ENCODE assay signal across 18 cellular contexts in the genomic region with DNA sequence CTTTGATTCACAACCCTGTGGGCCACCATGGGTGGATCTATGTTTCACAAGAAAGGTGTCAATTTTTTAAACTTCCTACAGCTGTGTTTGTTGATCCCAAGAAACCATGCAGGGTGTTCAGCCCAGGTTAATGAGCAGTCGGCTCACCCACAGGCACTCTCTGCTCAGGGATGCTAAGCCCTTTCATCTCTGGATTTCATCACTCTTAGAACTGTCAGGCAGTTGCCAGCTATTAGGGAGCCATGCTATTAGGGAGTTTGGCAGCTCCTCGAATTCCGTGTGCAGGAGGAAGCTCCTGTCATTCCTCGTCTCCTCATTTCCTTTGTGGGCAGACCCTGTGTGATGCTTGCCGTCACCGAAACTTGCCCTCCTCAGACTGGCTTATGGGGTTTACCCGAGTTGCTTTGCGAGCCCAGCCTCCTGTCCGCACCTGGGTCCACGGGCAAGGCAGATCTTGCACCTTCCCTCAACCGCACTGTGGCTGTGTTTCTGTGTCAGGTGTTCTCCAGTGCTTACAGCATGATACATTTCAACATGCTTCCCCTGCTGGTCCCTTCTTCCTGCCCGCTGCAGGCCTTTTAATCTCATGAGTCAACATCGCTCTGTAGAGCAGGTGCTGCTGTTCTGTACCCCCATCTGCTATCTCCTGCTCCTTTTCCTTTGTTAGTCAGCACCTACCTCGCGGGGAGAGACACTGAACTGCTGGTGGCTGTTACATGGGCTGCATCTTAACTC.
DNase-seq lines count a peak whose midpoint lies in the region; ATAC-seq, FAIRE-seq and TF ChIP-seq lines count a peak whose summit lies in the region.
"Had no signal": no experiment of that assay in that cellular context is flagged by ENCODE, and none has a peak within 500 bp of the region (broad histone marks: within the 10 kb centered on the region; RNA-seq: fewer than 3 reads in every experiment).

No MANE protein-coding gene starts in this region.

- H3K4me3 ChIP-seq in HepG2 (replicated peaks in 1 of 3; ENCODE audit: insufficient read depth in 1 of 3, low read depth in 2 of 3, low read length in 3 of 3) (no peak overlapping the region; a peak in 1 of 6 replicates), right lobe of liver (no peak overlapping the region)
- H3K4me3 ChIP-seq: BLaER1, esophagus squamous epithelium, heart right ventricle, tibial nerve had no signal

- peak overlapping the region; percentile 52 for H3K4me3 Mint-ChIP-seq in activated naive CD8-positive, alpha-beta T cell treated with anti-CD3 and anti-CD28 coated beads for 36 hours
- H3K4me3 Mint-ChIP-seq: brain had no signal

- CTCF ChIA-PET in HepG2 (lab: Yijun Ruan, JAX; ENCODE audit: low intra/inter-chr PET ratio, low total read pairs) = no interaction called here

- in situ Hi-C loops in HepG2 (cut with HindIII; ENCODE audit: extremely low pct_ligation_motif_present, low pct_unique_long_range_greater_than_20kb) = no loop called here

- no peaks in the 10 kb centered on the region for H4K20me1 ChIP-seq in HepG2 (ENCODE audit: insufficient read depth, low read length)
- H4K20me1 ChIP-seq: BLaER1 had no signal

- BruUV-seq in HepG2 (replicated peaks; lab: Mats Ljungman, UMichigan) = no TSS peak

- H2AFZ ChIP-seq in HepG2 (ENCODE audit: low read length) = no peak overlapping the region

- peak overlapping the region; percentile 14 for H3K4me2 ChIP-seq in HepG2 (ENCODE audit: low read depth, low read length)
- H3K4me2 ChIP-seq: BLaER1 had no signal

- DNase-seq in HepG2 (ENCODE audit: low spot score) (no peak), right lobe of liver (no peak), NCI-H524 treated with DMSO at 0.1 percent for 48 hours (lab: John Stamatoyannopoulos, UW) (peak; percentile 25)
- peak; percentile 18 for DNase-seq in activated naive CD8-positive, alpha-beta T cell treated with anti-CD3 and anti-CD28 coated beads for 36 hours
- DNase-seq in stimulated activated naive CD8-positive, alpha-beta T cell treated with anti-CD3 and anti-CD28 coated beads, Interleukin-15, Interleukin-2, amounts not matched to agents 100 U/mL and 50 U/mL, for 24 hours = peak; percentile 9
- DNase-seq: dermis blood vessel endothelial cell, esophagus squamous epithelium, heart right ventricle, Kasumi-1, right cardiac atrium, T-helper 9 cell had no signal

- H3K36me3 ChIP-seq in HepG2 (replicated peaks in 1 of 2; ENCODE audit: control insufficient read depth in 1 of 2, insufficient read depth in 2 of 2, low read length in 2 of 2) (no peaks in the 10 kb centered on the region), right lobe of liver (no peaks in the 10 kb centered on the region)
- H3K36me3 ChIP-seq: BLaER1, esophagus squamous epithelium, heart right ventricle, tibial nerve had no signal

- H3K27ac ChIP-seq in HepG2 (ENCODE audit: extremely low read length, insufficient read depth, low read length) = no peak overlapping the region
- H3K27ac ChIP-seq in right lobe of liver = no peak overlapping the region
- H3K27ac ChIP-seq: BLaER1, esophagus squamous epithelium, heart right ventricle, tibial nerve had no signal

- TF ChIP-seq EP300 in HepG2 (IDR thresholded peaks at IDR 0.05; ENCODE audit: low read depth in 2 of 2, low read length in 2 of 2) (no peak), HepG2 (CRISPR knock-in tag; IDR thresholded peaks at IDR 0.05; ENCODE audit: borderline replicate concordance) (no peak)

- H3K79me2 ChIP-seq in HepG2 (ENCODE audit: insufficient read depth, low read length) = no peaks in the 10 kb centered on the region

- no peak for TF ChIP-seq CTCF in HepG2 (CRISPR knock-in tag; IDR thresholded peaks at IDR 0.05)
- TF ChIP-seq CTCF in right lobe of liver (IDR thresholded peaks at IDR 0.05) = no peak

- TF ChIP-seq RAD21 in HepG2 (CRISPR knock-in tag; IDR thresholded peaks at IDR 0.05) = no peak

- no peak overlapping the region for H3K27ac Mint-ChIP-seq in activated naive CD8-positive, alpha-beta T cell treated with anti-CD3 and anti-CD28 coated beads for 36 hours

- no peaks in the 10 kb centered on the region for H3K36me3 Mint-ChIP-seq in activated naive CD8-positive, alpha-beta T cell treated with anti-CD3 and anti-CD28 coated beads for 36 hours
- H3K36me3 Mint-ChIP-seq: brain had no signal

- TF ChIP-seq POLR2A in HepG2 (IDR thresholded peaks at IDR 0.05; ENCODE audit: insufficient read depth in 1 of 2, low read depth in 2 of 2, low read length in 2 of 2) (no peak), right lobe of liver (IDR thresholded peaks at IDR 0.05) (no peak)

- ATAC-seq in HepG2 = peak; percentile 77
- no peak for ATAC-seq in right lobe of liver
- peak; percentile 59 for ATAC-seq in stimulated activated naive CD8-positive, alpha-beta T cell treated with anti-CD3 and anti-CD28 coated beads, Interleukin-15, Interleukin-2, amounts not matched to agents 100 U/mL and 50 U/mL, for 24 hours
- no peak for ATAC-seq in GM21529 (IDR thresholded peaks at IDR 0.05; ENCODE audit: unreplicated experiment)
- no peak for ATAC-seq in HG03469 (IDR thresholded peaks at IDR 0.05; ENCODE audit: unreplicated experiment)
- ATAC-seq in HG03354 (IDR thresholded peaks at IDR 0.05; ENCODE audit: poor library complexity, severe bottlenecking, unreplicated experiment) = no peak
- ATAC-seq: right cardiac atrium, Right ventricle myocardium inferior had no signal

- peaks cover 5% of the 10 kb centered on the region for H3K27me3 Mint-ChIP-seq in activated naive CD8-positive, alpha-beta T cell treated with anti-CD3 and anti-CD28 coated beads for 36 hours
- H3K27me3 Mint-ChIP-seq: brain had no signal

- H3K9ac ChIP-seq in HepG2 (ENCODE audit: insufficient read depth, low read depth, low read length) = no peak overlapping the region
- H3K9ac ChIP-seq: BLaER1 had no signal

- H3K4me1 ChIP-seq in HepG2 (ENCODE audit: insufficient read depth, low read length) (peaks cover 35% of the 10 kb centered on the region), right lobe of liver (no peaks in the 10 kb centered on the region)
- H3K4me1 ChIP-seq: BLaER1, esophagus squamous epithelium, tibial nerve had no signal

- POLR2A ChIA-PET in HepG2 (lab: Yijun Ruan, JAX) = no interaction called here

- intact Hi-C loops in HepG2 (cut with micrococcal nuclease; ENCODE audit: unreplicated experiment) = no loop called here
- intact Hi-C loops in right lobe of liver (cut with DNase I) = no loop called here

- H3K27me3 ChIP-seq in HepG2 (ENCODE audit: control insufficient read depth in 1 of 2, insufficient read depth in 2 of 2, low read length in 2 of 2) = no peaks in the 10 kb centered on the region
- H3K27me3 ChIP-seq in right lobe of liver = no peaks in the 10 kb centered on the region
- H3K27me3 ChIP-seq: BLaER1, esophagus squamous epithelium, heart right ventricle, tibial nerve had no signal

- no peak for FAIRE-seq in HepG2 (lab: Jason Lieb, UNC)

- H3K9me3 Mint-ChIP-seq in activated naive CD8-positive, alpha-beta T cell treated with anti-CD3 and anti-CD28 coated beads for 36 hours = no peaks in the 10 kb centered on the region
- H3K9me3 Mint-ChIP-seq: brain had no signal

- no peaks in the 10 kb centered on the region for H3K9me3 ChIP-seq in HepG2 (ENCODE audit: low read length)
- no peaks in the 10 kb centered on the region for H3K9me3 ChIP-seq in right lobe of liver
- H3K9me3 ChIP-seq: BLaER1, esophagus squamous epithelium, heart right ventricle, tibial nerve had no signal

- peaks cover 7% of the 10 kb centered on the region for H3K4me1 Mint-ChIP-seq in activated naive CD8-positive, alpha-beta T cell treated with anti-CD3 and anti-CD28 coated beads for 36 hours

- 56% methylated on average over 15 of the region's 15 CpGs for WGBS in HepG2 (ENCODE audit: low lambda C conversion rate)
- WGBS in right lobe of liver (ENCODE audit: insufficient coverage, low coverage, low lambda C conversion rate, missing lambda C conversion rate) = 72% methylated on average over 5 of the region's 15 CpGs

TF ChIP-seq in HepG2, 621 proteins besides CTCF, POLR2A, EP300 and RAD21 (continues in another document):
- no peak for TF ChIP-seq FOXA1 (IDR thresholded peaks at IDR 0.05)
- peak; percentile 35; the same call in 1 of the 2 replicates for TF ChIP-seq FOXA1 (CRISPR knock-in tag; IDR thresholded peaks at IDR 0.05)
- TF ChIP-seq DNMT3B (CRISPR knock-in tag; conservative IDR thresholded peaks at IDR 0.05) = no peak
- TF ChIP-seq ZNF550 (CRISPR knock-in tag; IDR thresholded peaks at IDR 0.05; ENCODE audit: borderline replicate concordance) = no peak
- TF ChIP-seq RBAK (CRISPR knock-in tag; IDR thresholded peaks at IDR 0.05) = 0 out of 2 replicates have a peak, but pooled peaks have one; percentile 44
- no peak for TF ChIP-seq SRSF4 (IDR thresholded peaks at IDR 0.05; ENCODE audit: low read depth, low read length, poor library complexity, severe bottlenecking)
- no peak for TF ChIP-seq IRF9 (CRISPR knock-in tag; IDR thresholded peaks at IDR 0.05; ENCODE audit: borderline replicate concordance)
- no peak for TF ChIP-seq ISL2 (CRISPR knock-in tag; IDR thresholded peaks at IDR 0.05)
- peak; percentile 51 for TF ChIP-seq TEAD3 (CRISPR knock-in tag; optimal IDR thresholded peaks at IDR 0.05; ENCODE audit: borderline replicate concordance)
- TF ChIP-seq MTF2 (CRISPR knock-in tag; IDR thresholded peaks at IDR 0.05; ENCODE audit: borderline replicate concordance) = no peak
- TF ChIP-seq ZNF878 (CRISPR knock-in tag; IDR thresholded peaks at IDR 0.05) = no peak
- TF ChIP-seq ZNF350 (CRISPR knock-in tag; IDR thresholded peaks at IDR 0.05; ENCODE audit: borderline replicate concordance, low read depth) = 0 out of 2 replicates have a peak, but pooled peaks have one; percentile 15

Comparison
In these comparisons a context has a peak if more than half of its experiments do, and no peak if none do; other contexts are left out.
1. ATAC-seq: peak in HepG2 (single experiment) and stimulated activated naive CD8-positive, alpha-beta T cell treated with anti-CD3 and anti-CD28 coated beads, Interleukin-15, Interleukin-2, amounts not matched to agents 100 U/mL and 50 U/mL, for 24 hours (single experiment); none in right lobe of liver (0 of 4), GM21529 (single experiment), HG03469 (single experiment) and HG03354 (single experiment).
2. DNase-seq: peak in NCI-H524 treated with DMSO at 0.1 percent for 48 hours (single experiment), activated naive CD8-positive, alpha-beta T cell treated with anti-CD3 and anti-CD28 coated beads for 36 hours (single experiment) and stimulated activated naive CD8-positive, alpha-beta T cell treated with anti-CD3 and anti-CD28 coated beads, Interleukin-15, Interleukin-2, amounts not matched to agents 100 U/mL and 50 U/mL, for 24 hours (single experiment); none in HepG2 (single experiment) and right lobe of liver (0 of 3).